In the genomic region with DNA sequence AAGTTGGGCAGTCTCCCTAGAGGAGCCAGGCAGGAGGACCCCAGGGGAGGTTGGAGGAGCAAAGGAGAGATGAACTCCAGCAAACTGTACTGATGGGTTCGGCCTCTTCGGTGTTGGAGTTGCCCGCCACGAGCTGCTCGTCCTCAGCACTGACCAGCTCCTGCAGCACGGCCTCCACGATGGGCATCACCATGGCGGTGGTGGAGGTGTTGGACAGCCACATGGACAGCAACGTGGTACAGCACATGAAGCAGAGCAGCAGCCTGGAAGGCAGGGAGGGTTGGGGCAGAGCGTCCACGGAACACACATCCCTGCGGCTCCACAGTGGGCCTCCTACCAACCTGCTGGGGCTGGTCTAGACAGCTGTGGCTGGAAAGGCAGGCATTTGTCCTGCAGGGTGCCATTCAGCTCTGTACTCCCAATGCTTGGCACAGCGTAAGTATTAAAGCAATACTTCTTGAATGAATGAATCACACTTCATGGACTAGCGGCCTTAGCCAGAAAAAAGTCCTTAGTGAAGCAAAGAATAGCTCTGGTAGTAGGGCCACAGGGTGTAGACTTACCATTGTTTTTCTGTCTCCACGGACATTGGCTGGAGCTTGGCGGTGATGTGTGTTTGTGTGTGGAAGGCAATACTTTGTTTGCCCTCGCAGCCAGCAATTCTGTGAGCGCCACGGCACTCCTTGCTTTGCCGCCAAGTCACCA, we compare ENCODE assay signal across 18 cellular contexts. TPM values are rescaled to one million over a fixed set of nuclear protein-coding genes. Genes with fewer than 3 reads are reported as not detected.
A peak's percentile ranks its signal among the peaks of the same experiment; 100 is the strongest.
DNase-seq lines count a peak whose midpoint lies in the region; ATAC-seq, FAIRE-seq and TF ChIP-seq lines count a peak whose summit lies in the region.
"Had no signal": no experiment of that assay in that cellular context is flagged by ENCODE, and none has a peak within 500 bp of the region (broad histone marks: within the 10 kb centered on the region; RNA-seq: fewer than 3 reads in every experiment).

No MANE protein-coding gene starts in this region.

- TF ChIP-seq POLR2A in suprapubic skin (IDR thresholded peaks at IDR 0.05): no peak
- TF ChIP-seq POLR2A in Peyer's patch (IDR thresholded peaks at IDR 0.05): no peak

- FAIRE-seq in bronchial epithelial cell (lab: Jason Lieb, UNC): no peak
- FAIRE-seq: A204.1, H54 had no signal

- TF ChIP-seq CTCF in bronchial epithelial cell (IDR thresholded peaks at IDR 0.05; ENCODE audit: insufficient read depth, low read length, severe bottlenecking): no peak
- TF ChIP-seq CTCF in suprapubic skin (IDR thresholded peaks at IDR 0.05): no peak
- TF ChIP-seq CTCF in Peyer's patch (IDR thresholded peaks at IDR 0.05): no peak

- H3K36me3 ChIP-seq in bronchial epithelial cell (ENCODE audit: control insufficient read depth, insufficient read depth, low read length) (no peaks in the 10 kb centered on the region), suprapubic skin (no peaks in the 10 kb centered on the region), Peyer's patch (no peaks in the 10 kb centered on the region)

- H3K27me3 ChIP-seq in bronchial epithelial cell (ENCODE audit: control insufficient read depth, insufficient read depth, low read length): no peaks in the 10 kb centered on the region
- no peaks in the 10 kb centered on the region for H3K27me3 ChIP-seq in suprapubic skin
- no peaks in the 10 kb centered on the region for H3K27me3 ChIP-seq in Peyer's patch

- H3K4me3 ChIP-seq in bronchial epithelial cell (ENCODE audit: low read depth, low read length): no peak overlapping the region
- no peak overlapping the region for H3K4me3 ChIP-seq in suprapubic skin
- H3K4me3 ChIP-seq in Peyer's patch: no peak overlapping the region

- intact Hi-C loops in Right ventricle myocardium inferior (cut with DNase I): no loop called here
- intact Hi-C loops in left ventricle myocardium superior (cut with micrococcal nuclease): no loop called here

- H3K9me3 ChIP-seq in suprapubic skin: no peaks in the 10 kb centered on the region
- H3K9me3 ChIP-seq in Peyer's patch: no peaks in the 10 kb centered on the region

- ATAC-seq in Right ventricle myocardium inferior: no peak
- no peak for ATAC-seq in left ventricle myocardium superior

- H3K4me1 ChIP-seq in suprapubic skin (peaks cover 33% of the 10 kb centered on the region), Peyer's patch (no peaks in the 10 kb centered on the region)

- no peak for TF ChIP-seq EP300 in suprapubic skin (IDR thresholded peaks at IDR 0.05)

- H3K27ac ChIP-seq in suprapubic skin (peak overlapping the region; percentile 80), Peyer's patch (no peak overlapping the region)
- H3K27ac ChIP-seq: C4-2B had no signal

- 70% methylated on average over 18 of the region's 20 CpGs for WGBS in suprapubic skin

- DNase-seq in Right ventricle myocardium inferior (ENCODE audit: missing footprints): peak; percentile 49
- no peak for DNase-seq in left ventricle myocardium superior
- peak; percentile 77 for DNase-seq in bronchial epithelial cell (ENCODE audit: low read depth)
- DNase-seq in medulla oblongata (ENCODE audit: extremely low spot score): peak; percentile 47
- DNase-seq in suprapubic skin (ENCODE audit: low spot score in 2 of 2): no peak
- no peak for DNase-seq in NCI-H1092 (lab: John Stamatoyannopoulos, UW)
- no peak for DNase-seq in cerebellum (ENCODE audit: low spot score)
- no peak for DNase-seq in Peyer's patch
- DNase-seq: DMS153, EL, MM.1S, NCI-H2029, NCI-H510A, OCI-M1, SHP77 had no signal

RNA-seq across cellular contexts. Expression of gene SLC13A4, which starts 21.8 kb away (rescaled TPM):
- total RNA-seq in Right ventricle myocardium inferior (not detected), left ventricle myocardium superior (0.15 TPM), bronchial epithelial cell (under 0.01 and 0.26 TPM in 2 replicates), suprapubic skin (1 to 10 TPM in 1 of 4 donors, under 1 TPM in 3; 0.15 to 1.9 (median 0.51) TPM), cerebellum (2.4 TPM), Peyer's patch (not detected)

RNA-seq across cellular contexts. Expression of gene FAM180A, which starts 42.4 kb away (rescaled TPM):
- total RNA-seq in Right ventricle myocardium inferior: 6.1 TPM
- total RNA-seq in left ventricle myocardium superior: 11.4 TPM
- total RNA-seq in bronchial epithelial cell: 0.26 TPM in 1 of 2 replicates, not detected in the other
- total RNA-seq in suprapubic skin: 1 to 10 TPM; 2.3 to 5.8 (median 4.9) TPM
- not detected for total RNA-seq in cerebellum
- 1 to 10 TPM in 2 of 4 donors, not detected in 2; 3.3 to 4.4 TPM for total RNA-seq in Peyer's patch

RNA-seq across cellular contexts. Expression of gene STMP1, which starts 43.9 kb away (rescaled TPM):
- total RNA-seq in Right ventricle myocardium inferior (27.4 TPM), left ventricle myocardium superior (30.3 TPM), bronchial epithelial cell (7.4 and 11.5 TPM in 2 replicates), suprapubic skin (10 to 100 TPM; 15.0 to 24.7 (median 16.3) TPM), cerebellum (36.2 TPM), Peyer's patch (10 to 100 TPM; 17.3 to 26.2 (median 18.2) TPM)

Comparison
In these comparisons a context has a peak if more than half of its experiments do, and no peak if none do; other contexts are left out.
1. DNase-seq: peak in Right ventricle myocardium inferior (single experiment), bronchial epithelial cell (single experiment) and medulla oblongata (single experiment); none in left ventricle myocardium superior (single experiment), suprapubic skin (0 of 2), NCI-H1092 (single experiment), cerebellum (single experiment) and Peyer's patch (0 of 3).